Comparison of ENCODE assay signal across 12 cellular contexts in the genomic region with DNA sequence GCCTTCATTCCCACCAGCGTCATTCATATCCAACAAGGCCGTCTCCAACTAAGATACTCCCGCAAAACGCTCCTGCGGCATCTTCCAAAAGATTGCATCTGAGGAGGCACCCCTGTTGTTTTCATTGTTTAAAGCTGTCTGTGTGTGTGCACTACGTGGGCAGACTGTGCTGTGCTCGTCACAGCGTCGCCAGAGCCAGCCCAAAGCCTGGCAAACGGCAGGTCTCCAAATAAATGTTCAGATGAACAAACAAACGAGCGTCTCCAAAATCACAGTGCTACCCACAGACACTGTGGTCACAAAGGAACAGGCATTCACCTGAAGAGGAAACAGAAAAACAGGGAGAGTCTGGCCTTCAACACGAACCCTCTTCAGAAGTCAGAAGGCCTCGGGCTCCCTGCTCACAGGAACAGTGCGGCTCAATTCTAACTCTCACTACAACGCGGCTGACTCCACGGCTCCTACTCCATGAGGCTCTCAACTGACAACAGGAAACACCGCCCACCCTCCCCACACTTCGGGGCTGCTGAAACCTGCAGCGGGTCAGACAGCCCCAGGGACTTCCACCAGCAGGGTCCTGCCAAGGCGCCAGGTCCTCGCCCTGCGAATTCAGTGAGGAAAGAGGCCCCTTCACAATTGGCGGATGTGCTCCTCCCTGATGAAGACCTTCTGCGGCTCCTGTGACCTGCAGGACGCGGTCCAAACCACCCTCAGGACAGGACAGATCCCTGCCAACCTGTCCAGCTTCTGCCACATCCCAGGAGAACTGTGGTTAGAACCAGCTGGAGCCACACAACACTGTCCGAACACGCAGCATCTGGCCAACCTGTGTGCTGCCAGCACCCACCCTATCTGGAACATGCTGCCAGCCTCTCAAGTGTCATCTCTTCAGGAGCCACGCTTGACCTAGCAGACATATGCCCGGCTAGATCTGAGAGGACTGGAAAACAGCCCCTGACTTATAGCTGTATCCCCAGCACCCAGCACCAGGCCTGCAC. TPM values are rescaled to one million over a fixed set of nuclear protein-coding genes. Genes with fewer than 3 reads are reported as not detected.
DNase-seq lines count a peak whose midpoint lies in the region; TF ChIP-seq lines count a peak whose summit lies in the region.
"Had no signal": no experiment of that assay in that cellular context is flagged by ENCODE, and none has a peak within 500 bp of the region (broad histone marks: within the 10 kb centered on the region; RNA-seq: fewer than 3 reads in every experiment).

No MANE protein-coding gene starts in this region.

- no peak overlapping the region for H3K9ac ChIP-seq in mammary epithelial cell (ENCODE audit: insufficient read depth, low read length)

- H3K36me3 ChIP-seq in mammary epithelial cell (ENCODE audit: insufficient read depth, low read length) (no peaks in the 10 kb centered on the region), osteoblast (ENCODE audit: insufficient read depth, low read length) (peaks cover 16% of the 10 kb centered on the region)

- H4K20me1 ChIP-seq in mammary epithelial cell (ENCODE audit: insufficient read depth, low read length) (no peaks in the 10 kb centered on the region), osteoblast (ENCODE audit: insufficient read depth, low read length) (no peaks in the 10 kb centered on the region)

- H3K27me3 ChIP-seq in mammary epithelial cell (ENCODE audit: insufficient read depth, low read length) (no peaks in the 10 kb centered on the region), osteoblast (ENCODE audit: insufficient read depth, low read length) (no peaks in the 10 kb centered on the region)

- no TSS peak for BruUV-seq in mammary epithelial cell (replicated peaks; lab: Mats Ljungman, UMichigan)

- H3K27ac ChIP-seq in mammary epithelial cell (ENCODE audit: insufficient read depth, low read depth, low read length) (no peak overlapping the region), osteoblast (ENCODE audit: low read depth, low read length) (no peak overlapping the region)

- H3K9me3 ChIP-seq in mammary epithelial cell (replicated peaks; ENCODE audit: insufficient read depth, low read length) = no peaks in the 10 kb centered on the region
- no peaks in the 10 kb centered on the region for H3K9me3 ChIP-seq in osteoblast (ENCODE audit: low read depth, low read length)

- TF ChIP-seq CTCF in LNCaP clone FGC (IDR thresholded peaks at IDR 0.05; ENCODE audit: control insufficient read depth, extremely low read depth, insufficient read depth) (no peak), mammary epithelial cell (conservative IDR thresholded peaks at IDR 0.05 in 1 of 2, IDR thresholded peaks at IDR 0.05 in 1 of 2; ENCODE audit: extremely low read depth in 1 of 2, insufficient read depth in 1 of 2, low read depth in 1 of 2, low read length in 2 of 2) (no peak), osteoblast (IDR thresholded peaks at IDR 0.05; ENCODE audit: extremely low read depth, low read depth, low read length) (no peak)

- H3K4me1 ChIP-seq in mammary epithelial cell (ENCODE audit: insufficient read depth, low read length) (peaks cover 20% of the 10 kb centered on the region), osteoblast (ENCODE audit: insufficient read depth, low read length) (no peaks in the 10 kb centered on the region)

- peak overlapping the region; percentile 28 for H2AFZ ChIP-seq in mammary epithelial cell (ENCODE audit: low read depth, low read length)
- H2AFZ ChIP-seq in osteoblast (ENCODE audit: low read length) = no peak overlapping the region

- H3K79me2 ChIP-seq in mammary epithelial cell (ENCODE audit: insufficient read depth, low read length) = peaks cover 6% of the 10 kb centered on the region
- no peaks in the 10 kb centered on the region for H3K79me2 ChIP-seq in osteoblast (ENCODE audit: insufficient read depth, low read length)

- DNase-seq in DMS153 treated with DMSO at 0.1 percent for 48 hours (lab: John Stamatoyannopoulos, UW; ENCODE audit: unreplicated experiment) = peak; percentile 70
- peak; percentile 68 for DNase-seq in LNCaP clone FGC (ENCODE audit: low read depth)
- no peak for DNase-seq in mammary epithelial cell
- DNase-seq in osteoblast (ENCODE audit: insufficient read length, low spot score, missing footprints) = peak; percentile 54
- no peak for DNase-seq in KBM-7
- no peak for DNase-seq in medulla oblongata (ENCODE audit: extremely low spot score)
- DNase-seq in NK-92 treated with Interleukin-12 subunit alpha and Interleukin-12 subunit beta, amount 100 ng/mL, for 24 hours (lab: John Stamatoyannopoulos, UW) = no peak
- no peak for DNase-seq in epidermal melanocyte (ENCODE audit: insufficient read length, low spot score)
- DNase-seq: activated CD4-positive, alpha-beta T cell treated with anti-CD3 and anti-CD28 coated beads, Interleukin-2, amount 50 U/mL, for 4 hours; activated gamma-delta T cell; SHP77; stimulated activated CD4-positive, alpha-beta T cell treated with anti-CD3 and anti-CD28 coated beads, Interleukin-4, amount 100 ng/mL, for 4 hours had no signal

- no peak overlapping the region for H3K4me2 ChIP-seq in mammary epithelial cell (ENCODE audit: insufficient read depth, low read depth, low read length)
- H3K4me2 ChIP-seq in osteoblast (ENCODE audit: insufficient read depth, low read length) = no peak overlapping the region

- dilution Hi-C loops in mammary epithelial cell (cut with HindIII; ENCODE audit: low sequenced_read_pairs) = loop anchor here (10.0 kb wide), 1 partner anchor 102 kb away; no protein-coding TSS in a partner anchor

- CTCF ChIA-PET in mammary epithelial cell (lab: Charles Lee; ENCODE audit: low non-redundant PET) = interaction anchor here (0.6 kb wide), 2 partner anchors 234 to 317 kb away, joined by 3 to 21 read pairs; no protein-coding TSS in a partner anchor

- H3K4me3 ChIP-seq in LNCaP clone FGC (ENCODE audit: low read depth, low read length) (no peak overlapping the region), mammary epithelial cell (replicated peaks in 1 of 3; ENCODE audit: insufficient read depth in 1 of 3, low read depth in 2 of 3, low read length in 3 of 3) (no peak overlapping the region), osteoblast (ENCODE audit: insufficient read depth, low read length) (no peak overlapping the region)

- intact Hi-C loops in mammary epithelial cell (cut with micrococcal nuclease) = no loop called here

- WGBS in mammary epithelial cell (ENCODE audit: low coverage, missing lambda C conversion rate) = 57% methylated on average over 16 of the region's 32 CpGs

- in situ Hi-C loops in mammary epithelial cell (cut with MboI; ENCODE audit: low sequenced_read_pairs in 2 of 2) (no loop called here), KBM-7 (cut with MboI; ENCODE audit: low pct_unique_long_range_greater_than_20kb, low sequenced_read_pairs) (no loop called here)

RNA-seq across cellular contexts. Expression of a gene that starts 36.1 kb away (rescaled TPM):
- 10 to 100 TPM; 20.7 to 35.4 TPM for total RNA-seq in mammary epithelial cell
- 17.7 TPM for polyA plus RNA-seq in mammary epithelial cell
- 32.0 TPM for polyA minus RNA-seq in mammary epithelial cell
- total RNA-seq in osteoblast = 66.2 and 72.2 TPM in 2 replicates

RNA-seq across cellular contexts. Expression of a gene that starts 45.3 kb away (rescaled TPM):
- total RNA-seq in mammary epithelial cell (10 to 100 TPM; 14.0 to 29.9 TPM), osteoblast (21.4 and 21.5 TPM in 2 replicates)
- 27.5 TPM for polyA plus RNA-seq in mammary epithelial cell
- 5.1 TPM for polyA minus RNA-seq in mammary epithelial cell

RNA-seq across cellular contexts. Expression of a gene that starts 45.3 kb away (rescaled TPM):
- total RNA-seq in mammary epithelial cell = 10 to 100 TPM in 1 of 2 donors, 1 to 10 TPM in 1; 5.7 to 26.4 TPM
- 39.0 TPM for polyA plus RNA-seq in mammary epithelial cell
- polyA minus RNA-seq in mammary epithelial cell = 7.5 TPM
- total RNA-seq in osteoblast = 18.5 and 21.8 TPM in 2 replicates

Comparison
In these comparisons a context has a peak if more than half of its experiments do, and no peak if none do; other contexts are left out.
1. DNase-seq: peak in DMS153 treated with DMSO at 0.1 percent for 48 hours (single experiment), LNCaP clone FGC (single experiment) and osteoblast (single experiment); none in mammary epithelial cell (single experiment), KBM-7 (single experiment), medulla oblongata (single experiment), NK-92 treated with Interleukin-12 subunit alpha and Interleukin-12 subunit beta, amount 100 ng/mL, for 24 hours (single experiment) and epidermal melanocyte (single experiment).